Comparison of ENCODE assay signal across 1 cellular context in the genomic region with DNA sequence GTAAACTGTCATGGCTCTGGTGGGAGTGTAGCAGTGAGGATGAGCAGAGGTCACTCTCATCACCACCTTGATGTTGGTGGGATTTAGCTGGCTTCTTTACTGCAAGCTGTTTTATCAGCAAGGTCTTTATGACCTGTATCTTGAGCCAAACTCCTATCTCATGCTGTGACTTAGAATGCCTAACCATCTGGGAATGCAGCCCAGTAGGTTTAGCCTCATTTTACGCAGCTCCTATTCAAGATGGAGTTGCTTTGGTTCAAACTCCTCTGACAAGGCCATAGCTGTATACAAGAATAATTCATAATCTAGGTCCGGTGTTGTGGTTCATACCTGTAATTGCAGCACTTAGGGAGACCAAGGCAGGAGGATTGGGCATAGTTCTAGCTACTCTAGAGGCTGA.
TF ChIP-seq lines count a peak whose summit lies in the region.

No MANE protein-coding gene starts in this region.

TF ChIP-seq in GM23338, 12 proteins besides CTCF, POLR2A, EP300 and RAD21 (continued from another document):
- TF ChIP-seq, protein P1, sequence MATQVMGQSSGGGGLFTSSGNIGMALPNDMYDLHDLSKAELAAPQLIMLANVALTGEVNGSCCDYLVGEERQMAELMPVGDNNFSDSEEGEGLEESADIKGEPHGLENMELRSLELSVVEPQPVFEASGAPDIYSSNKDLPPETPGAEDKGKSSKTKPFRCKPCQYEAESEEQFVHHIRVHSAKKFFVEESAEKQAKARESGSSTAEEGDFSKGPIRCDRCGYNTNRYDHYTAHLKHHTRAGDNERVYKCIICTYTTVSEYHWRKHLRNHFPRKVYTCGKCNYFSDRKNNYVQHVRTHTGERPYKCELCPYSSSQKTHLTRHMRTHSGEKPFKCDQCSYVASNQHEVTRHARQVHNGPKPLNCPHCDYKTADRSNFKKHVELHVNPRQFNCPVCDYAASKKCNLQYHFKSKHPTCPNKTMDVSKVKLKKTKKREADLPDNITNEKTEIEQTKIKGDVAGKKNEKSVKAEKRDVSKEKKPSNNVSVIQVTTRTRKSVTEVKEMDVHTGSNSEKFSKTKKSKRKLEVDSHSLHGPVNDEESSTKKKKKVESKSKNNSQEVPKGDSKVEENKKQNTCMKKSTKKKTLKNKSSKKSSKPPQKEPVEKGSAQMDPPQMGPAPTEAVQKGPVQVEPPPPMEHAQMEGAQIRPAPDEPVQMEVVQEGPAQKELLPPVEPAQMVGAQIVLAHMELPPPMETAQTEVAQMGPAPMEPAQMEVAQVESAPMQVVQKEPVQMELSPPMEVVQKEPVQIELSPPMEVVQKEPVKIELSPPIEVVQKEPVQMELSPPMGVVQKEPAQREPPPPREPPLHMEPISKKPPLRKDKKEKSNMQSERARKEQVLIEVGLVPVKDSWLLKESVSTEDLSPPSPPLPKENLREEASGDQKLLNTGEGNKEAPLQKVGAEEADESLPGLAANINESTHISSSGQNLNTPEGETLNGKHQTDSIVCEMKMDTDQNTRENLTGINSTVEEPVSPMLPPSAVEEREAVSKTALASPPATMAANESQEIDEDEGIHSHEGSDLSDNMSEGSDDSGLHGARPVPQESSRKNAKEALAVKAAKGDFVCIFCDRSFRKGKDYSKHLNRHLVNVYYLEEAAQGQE (IDR thresholded peaks at IDR 0.05; ENCODE audit: unreplicated experiment), result no peak
- no peak for TF ChIP-seq ZNF331 (CRISPR knock-in tag; IDR thresholded peaks at IDR 0.05; ENCODE audit: low read depth)
